8 cellular contexts compared by ENCODE assay signal in genomic region chr13:30132623-30133553, GRCh38.
DNase-seq lines count a peak whose midpoint lies in the region; ATAC-seq and TF ChIP-seq lines count a peak whose summit lies in the region.

No MANE protein-coding gene starts in this region.

- H3K9me3 ChIP-seq in heart left ventricle = no peaks in the 10 kb centered on the region
- H3K9me3 ChIP-seq in vagina = no peaks in the 10 kb centered on the region

- 54 to 59% (median 57%) methylated on average over 34 to 39 of the region's 39 CpGs for WGBS in heart left ventricle, 4 donors

- TF ChIP-seq POLR2A in heart left ventricle (IDR thresholded peaks at IDR 0.05) (no peak), vagina (IDR thresholded peaks at IDR 0.05) (no peak)

- DNase-seq in NCI-H146 treated with DMSO at 0.1 percent for 48 hours (lab: John Stamatoyannopoulos, UW; ENCODE audit: unreplicated experiment) (peak; percentile 83), T follicular helper cell (ENCODE audit: low read depth) (peak; percentile 93), heart left ventricle (peak; percentile 93 to 98 (median 96)), pulmonary artery endothelial cell (ENCODE audit: low read depth, low spot score) (peak; percentile 66), vagina (ENCODE audit: extremely low spot score in 2 of 2) (peak in 1 of 2 donors; percentile 96)
- DNase-seq in activated naive CD8-positive, alpha-beta T cell treated with anti-CD3 and anti-CD28 coated beads, Interleukin-2, amount 50 U/mL, for 16 hours (ENCODE audit: low read depth, low spot score) = peak; percentile 93

- H3K27me3 ChIP-seq in heart left ventricle (no peaks in the 10 kb centered on the region), vagina (no peaks in the 10 kb centered on the region)

- ATAC-seq in HG02678 (IDR thresholded peaks at IDR 0.05; ENCODE audit: unreplicated experiment) (peak; percentile 96), heart left ventricle (peak; percentile 88 to 98 (median 96))

- peak; percentile 88 for TF ChIP-seq CTCF in GM12874 (IDR thresholded peaks at IDR 0.05; ENCODE audit: insufficient read depth, low read depth, low read length)
- TF ChIP-seq CTCF in heart left ventricle (IDR thresholded peaks at IDR 0.05) = peak; percentile 87 to 98 (median 92)
- peak; percentile 83 to 96 (median 87) for TF ChIP-seq CTCF in vagina (IDR thresholded peaks at IDR 0.05)

- H3K4me3 ChIP-seq in heart left ventricle = peak overlapping the region in 1 of 12 donors; percentile 3
- no peak overlapping the region for H3K4me3 ChIP-seq in vagina

- intact Hi-C loops in heart left ventricle (cut with DNase I) (loop anchor here (2.0 to 10.0 kb wide), 19 partner anchors 112 to 912 kb away; partner anchors contain the start of genes KATNAL1 (in 1 of the 10) and USPL1 (in 1 of the 10)), vagina (cut with DNase I) (loop anchor here (10.0 kb wide), 2 partner anchors 332 to 662 kb away; partner anchors contain the start of gene HMGB1)

- H3K27ac ChIP-seq in heart left ventricle (peak overlapping the region in 1 of 12 donors; percentile 29), vagina (peak overlapping the region; percentile 71)

- H3K4me1 ChIP-seq in heart left ventricle (peaks cover 0 to 16% (median 2%) of the 10 kb centered on the region in 12 donors), vagina (peaks cover 27% of the 10 kb centered on the region)

- no peaks in the 10 kb centered on the region for H3K36me3 ChIP-seq in heart left ventricle
- no peaks in the 10 kb centered on the region for H3K36me3 ChIP-seq in vagina
